19 cellular contexts compared by ENCODE assay signal in genomic region chr1:50787266-50787665, GRCh38.
A peak's percentile ranks its signal among the peaks of the same experiment; 100 is the strongest.
DNase-seq lines count a peak whose midpoint lies in the region; ATAC-seq, FAIRE-seq and TF ChIP-seq lines count a peak whose summit lies in the region.
"Had no signal": no experiment of that assay in that cellular context is flagged by ENCODE, and none has a peak within 500 bp of the region (broad histone marks: within the 10 kb centered on the region; RNA-seq: fewer than 3 reads in every experiment).

No MANE protein-coding gene starts in this region.

- H3K27ac ChIP-seq in CD4-positive, CD25-positive, alpha-beta regulatory T cell (ENCODE audit: insufficient read depth, low read length, poor library complexity, severe bottlenecking), result no peak overlapping the region
- no peak overlapping the region for H3K27ac ChIP-seq in transverse colon
- H3K27ac ChIP-seq in right cardiac atrium (ENCODE audit: low read length), result no peak overlapping the region
- H3K27ac ChIP-seq: 22Rv1, BLaER1, C4-2B had no signal

- TF ChIP-seq CTCF in transverse colon (IDR thresholded peaks at IDR 0.05), result no peak

- FAIRE-seq in GM19239 (lab: Jason Lieb, UNC), result peak; percentile 40
- FAIRE-seq: A204.1, G401.6 had no signal

- WGBS in transverse colon (ENCODE audit: low coverage in 1 of 2), 2 donors, result 81 to 90% methylated on average over 3 of the region's 3 CpGs
- 91% methylated on average over 3 of the region's 3 CpGs for WGBS in right cardiac atrium

- peaks cover 12 to 27% (median 20%) of the 10 kb centered on the region in 4 donors for H3K4me1 Mint-ChIP-seq in CD4-positive, CD25-positive, alpha-beta regulatory T cell
- H3K4me1 Mint-ChIP-seq in activated naive CD8-positive, alpha-beta T cell treated with anti-CD3 and anti-CD28 coated beads for 36 hours, result peaks cover 11% of the 10 kb centered on the region
- H3K4me1 Mint-ChIP-seq: GM23338 had no signal

- H3K4me3 Mint-ChIP-seq in CD4-positive, CD25-positive, alpha-beta regulatory T cell, result no peak overlapping the region
- no peak overlapping the region for H3K4me3 Mint-ChIP-seq in activated naive CD8-positive, alpha-beta T cell treated with anti-CD3 and anti-CD28 coated beads for 36 hours
- H3K4me3 Mint-ChIP-seq: B cell; CD4-positive, alpha-beta T cell; CD8-positive, alpha-beta memory T cell; GM23338 had no signal

- H3K4me1 ChIP-seq in CD4-positive, CD25-positive, alpha-beta regulatory T cell (ENCODE audit: control insufficient read depth, insufficient read depth, low read length, poor library complexity, severe bottlenecking), result no peaks in the 10 kb centered on the region
- H3K4me1 ChIP-seq in transverse colon (peaks cover 0 to 3% (median 0%) of the 10 kb centered on the region in 4 donors), right cardiac atrium (ENCODE audit: control insufficient read depth, insufficient read depth, low read length) (no peaks in the 10 kb centered on the region)
- H3K4me1 ChIP-seq: BLaER1, HAP-1 had no signal

- no peaks in the 10 kb centered on the region for H3K27me3 Mint-ChIP-seq in CD4-positive, CD25-positive, alpha-beta regulatory T cell
- no peaks in the 10 kb centered on the region for H3K27me3 Mint-ChIP-seq in activated naive CD8-positive, alpha-beta T cell treated with anti-CD3 and anti-CD28 coated beads for 36 hours
- H3K27me3 Mint-ChIP-seq: B cell; CD4-positive, alpha-beta T cell; CD8-positive, alpha-beta memory T cell had no signal

- H3K36me3 ChIP-seq in CD4-positive, CD25-positive, alpha-beta regulatory T cell (ENCODE audit: control insufficient read depth, insufficient read depth, low read length), result peaks cover 11% of the 10 kb centered on the region
- H3K36me3 ChIP-seq in transverse colon, result peaks cover 0 to 4% (median 0%) of the 10 kb centered on the region in 4 donors

- no peak for ATAC-seq in CD4-positive, CD25-positive, alpha-beta regulatory T cell (ENCODE audit: low read depth in 2 of 2)
- no peak for ATAC-seq in right cardiac atrium
- ATAC-seq: GM23338 had no signal

- H3K4me3 ChIP-seq in CD4-positive, CD25-positive, alpha-beta regulatory T cell (ENCODE audit: low read depth, low read length), result no peak overlapping the region
- H3K4me3 ChIP-seq in transverse colon (no peak overlapping the region), right cardiac atrium (ENCODE audit: low read length) (no peak overlapping the region)
- H3K4me3 ChIP-seq: BLaER1, GM23338, HAP-1 had no signal

- peaks cover 23% of the 10 kb centered on the region for H3K36me3 Mint-ChIP-seq in CD4-positive, CD25-positive, alpha-beta regulatory T cell
- peaks cover 23% of the 10 kb centered on the region for H3K36me3 Mint-ChIP-seq in activated naive CD8-positive, alpha-beta T cell treated with anti-CD3 and anti-CD28 coated beads for 36 hours

- intact Hi-C loops in transverse colon (cut with DNase I; ENCODE audit: low total_unique reads), result no loop called here
- intact Hi-C loops in right cardiac atrium (cut with DNase I), result loop anchor here in 1 of 4 donors (10.0 kb wide), 1 partner anchor 408 kb away; no protein-coding TSS in a partner anchor

- in situ Hi-C loops in transverse colon (cut with MboI; ENCODE audit: low pct_ligation_motif_present in 1 of 4, low pct_unique_long_range_greater_than_20kb in 1 of 4, low sequenced_read_pairs in 3 of 4), result loop anchor here in 1 of 4 donors (10.0 kb wide), 1 partner anchor 408 kb away; no protein-coding TSS in a partner anchor

- H3K27me3 ChIP-seq in CD4-positive, CD25-positive, alpha-beta regulatory T cell (ENCODE audit: control insufficient read depth, insufficient read depth, low read length), result no peaks in the 10 kb centered on the region
- H3K27me3 ChIP-seq in transverse colon (no peaks in the 10 kb centered on the region), right cardiac atrium (ENCODE audit: control insufficient read depth, insufficient read depth) (no peaks in the 10 kb centered on the region)
- H3K27me3 ChIP-seq: BLaER1 had no signal

- peak overlapping the region in 2 of 3 donors; percentile 0 to 7 for H3K27ac Mint-ChIP-seq in CD4-positive, CD25-positive, alpha-beta regulatory T cell
- no peak overlapping the region for H3K27ac Mint-ChIP-seq in activated naive CD8-positive, alpha-beta T cell treated with anti-CD3 and anti-CD28 coated beads for 36 hours
- H3K27ac Mint-ChIP-seq: B cell; CD4-positive, alpha-beta T cell; GM23338 had no signal

- no peaks in the 10 kb centered on the region for H3K9me3 Mint-ChIP-seq in CD4-positive, CD25-positive, alpha-beta regulatory T cell
- H3K9me3 Mint-ChIP-seq in activated naive CD8-positive, alpha-beta T cell treated with anti-CD3 and anti-CD28 coated beads for 36 hours, result no peaks in the 10 kb centered on the region
- H3K9me3 Mint-ChIP-seq: CD4-positive, alpha-beta T cell; CD8-positive, alpha-beta memory T cell; GM23338 had no signal

- TF ChIP-seq POLR2A in transverse colon (IDR thresholded peaks at IDR 0.05), result no peak

- peak; percentile 79 for TF ChIP-seq EP300 in transverse colon (IDR thresholded peaks at IDR 0.05; ENCODE audit: low read depth)

- no peak for DNase-seq in CD4-positive, CD25-positive, alpha-beta regulatory T cell
- DNase-seq in GM19239 (ENCODE audit: insufficient read length, low spot score) (no peak), NCI-H82 (lab: John Stamatoyannopoulos, UW) (peak; percentile 91), transverse colon (no peak), NCI-H1105 (lab: John Stamatoyannopoulos, UW) (no peak), right cardiac atrium (no peak)
- no peak for DNase-seq in activated naive CD8-positive, alpha-beta T cell treated with anti-CD3 and anti-CD28 coated beads for 36 hours
- DNase-seq: CD4-positive, alpha-beta T cell; CD8-positive, alpha-beta memory T cell; DMS53; DND-41 had no signal

- no peaks in the 10 kb centered on the region for H3K9me3 ChIP-seq in CD4-positive, CD25-positive, alpha-beta regulatory T cell (ENCODE audit: control insufficient read depth in 2 of 2, low read length in 2 of 2)
- H3K9me3 ChIP-seq in transverse colon (no peaks in the 10 kb centered on the region), right cardiac atrium (ENCODE audit: control insufficient read depth, low read length) (no peaks in the 10 kb centered on the region)
- H3K9me3 ChIP-seq: BLaER1, HAP-1 had no signal
